Comparison of ENCODE assay signal across 1 cellular context in the genomic region with DNA sequence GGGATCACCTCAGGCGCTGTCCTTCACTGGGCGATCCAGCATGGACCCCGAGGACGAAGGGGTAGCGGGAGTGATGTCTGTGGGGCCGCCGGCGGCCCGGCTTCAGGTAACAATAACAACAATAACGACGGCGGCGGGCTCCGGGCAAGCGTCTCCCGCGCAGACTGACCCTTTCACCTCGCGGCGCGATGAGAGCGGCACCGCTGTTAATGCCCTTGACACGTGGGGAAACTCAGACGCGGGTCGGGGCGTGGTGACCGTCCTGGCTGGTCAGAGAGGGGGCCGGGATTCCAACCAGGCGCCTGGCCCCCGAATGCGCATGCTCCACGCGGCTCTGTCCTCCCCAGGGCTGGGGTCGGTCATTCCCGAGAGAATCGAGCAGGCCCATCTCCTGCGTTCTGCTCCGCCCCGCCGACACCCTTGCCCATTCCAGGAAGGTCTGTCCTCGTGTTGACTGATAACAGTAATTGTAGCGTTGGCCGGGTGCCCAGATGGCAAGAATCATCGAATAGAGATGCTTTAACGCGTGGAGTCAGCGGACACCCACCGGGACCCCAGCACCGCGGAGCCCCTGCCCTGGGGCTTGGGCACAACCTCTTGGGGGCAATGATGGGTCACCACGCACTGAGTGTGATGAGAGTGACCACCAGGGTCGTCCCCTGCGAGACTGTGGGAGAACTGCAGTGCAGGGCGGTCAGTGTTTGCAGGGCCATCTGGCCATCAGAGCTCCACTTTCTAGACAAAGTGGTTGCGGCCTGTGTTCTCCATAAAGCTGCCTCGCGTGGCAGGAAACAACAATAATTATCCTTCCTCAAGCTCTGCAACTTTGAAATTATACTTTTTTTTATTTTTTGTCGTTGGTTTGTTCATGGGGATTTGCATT.
TF ChIP-seq lines count a peak whose summit lies in the region.

No MANE protein-coding gene starts in this region.

TF ChIP-seq in WTC11, 78 proteins besides CTCF, POLR2A, EP300 and RAD21 (continued from another document and continues in another):
- TF ChIP-seq ETV6 (CRISPR knock-in tag; IDR thresholded peaks at IDR 0.05), result 0 out of 2 replicates have a peak, but pooled peaks have one; percentile 49
- TF ChIP-seq ZMAT4 (CRISPR knock-in tag; IDR thresholded peaks at IDR 0.05), result no peak
- TF ChIP-seq ZNF121 (CRISPR knock-in tag; IDR thresholded peaks at IDR 0.05), result no peak
- TF ChIP-seq GTF2I (CRISPR knock-in tag; conservative IDR thresholded peaks at IDR 0.05), result no peak
- TF ChIP-seq EMX1 (CRISPR knock-in tag; IDR thresholded peaks at IDR 0.05), result 0 out of 2 replicates have a peak, but pooled peaks have one; percentile 38
- TF ChIP-seq, protein P1, sequence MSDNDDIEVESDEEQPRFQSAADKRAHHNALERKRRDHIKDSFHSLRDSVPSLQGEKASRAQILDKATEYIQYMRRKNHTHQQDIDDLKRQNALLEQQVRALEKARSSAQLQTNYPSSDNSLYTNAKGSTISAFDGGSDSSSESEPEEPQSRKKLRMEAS (CRISPR knock-in tag; IDR thresholded peaks at IDR 0.05), result peak; percentile 87
- TF ChIP-seq E2F5 (CRISPR knock-in tag; IDR thresholded peaks at IDR 0.05), result peak; percentile 41; the same call in 1 of the 2 replicates
- TF ChIP-seq USF1 (CRISPR knock-in tag; IDR thresholded peaks at IDR 0.05), result peak; percentile 17; the same call in 1 of the 2 replicates
- TF ChIP-seq ZNF317 (CRISPR knock-in tag; IDR thresholded peaks at IDR 0.05; ENCODE audit: borderline replicate concordance, low read depth), result no peak
- TF ChIP-seq GRHL2 (CRISPR knock-in tag; IDR thresholded peaks at IDR 0.05; ENCODE audit: insufficient replicate concordance, severe bottlenecking), result no peak
- no peak; the same call in 1 of the 2 replicates for TF ChIP-seq MYBL2 (CRISPR knock-in tag; IDR thresholded peaks at IDR 0.05)
- TF ChIP-seq, protein P2, sequence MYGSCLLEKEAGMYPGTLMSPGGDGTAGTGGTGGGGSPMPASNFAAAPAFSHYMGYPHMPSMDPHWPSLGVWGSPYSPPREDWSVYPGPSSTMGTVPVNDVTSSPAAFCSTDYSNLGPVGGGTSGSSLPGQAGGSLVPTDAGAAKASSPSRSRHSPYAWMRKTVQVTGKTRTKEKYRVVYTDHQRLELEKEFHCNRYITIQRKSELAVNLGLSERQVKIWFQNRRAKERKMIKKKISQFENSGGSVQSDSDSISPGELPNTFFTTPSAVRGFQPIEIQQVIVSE (CRISPR knock-in tag; IDR thresholded peaks at IDR 0.05; ENCODE audit: borderline replicate concordance), result no peak
- TF ChIP-seq, protein P3, sequence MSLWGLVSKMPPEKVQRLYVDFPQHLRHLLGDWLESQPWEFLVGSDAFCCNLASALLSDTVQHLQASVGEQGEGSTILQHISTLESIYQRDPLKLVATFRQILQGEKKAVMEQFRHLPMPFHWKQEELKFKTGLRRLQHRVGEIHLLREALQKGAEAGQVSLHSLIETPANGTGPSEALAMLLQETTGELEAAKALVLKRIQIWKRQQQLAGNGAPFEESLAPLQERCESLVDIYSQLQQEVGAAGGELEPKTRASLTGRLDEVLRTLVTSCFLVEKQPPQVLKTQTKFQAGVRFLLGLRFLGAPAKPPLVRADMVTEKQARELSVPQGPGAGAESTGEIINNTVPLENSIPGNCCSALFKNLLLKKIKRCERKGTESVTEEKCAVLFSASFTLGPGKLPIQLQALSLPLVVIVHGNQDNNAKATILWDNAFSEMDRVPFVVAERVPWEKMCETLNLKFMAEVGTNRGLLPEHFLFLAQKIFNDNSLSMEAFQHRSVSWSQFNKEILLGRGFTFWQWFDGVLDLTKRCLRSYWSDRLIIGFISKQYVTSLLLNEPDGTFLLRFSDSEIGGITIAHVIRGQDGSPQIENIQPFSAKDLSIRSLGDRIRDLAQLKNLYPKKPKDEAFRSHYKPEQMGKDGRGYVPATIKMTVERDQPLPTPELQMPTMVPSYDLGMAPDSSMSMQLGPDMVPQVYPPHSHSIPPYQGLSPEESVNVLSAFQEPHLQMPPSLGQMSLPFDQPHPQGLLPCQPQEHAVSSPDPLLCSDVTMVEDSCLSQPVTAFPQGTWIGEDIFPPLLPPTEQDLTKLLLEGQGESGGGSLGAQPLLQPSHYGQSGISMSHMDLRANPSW (CRISPR knock-in tag; conservative IDR thresholded peaks at IDR 0.05; ENCODE audit: low read depth), result no peak
- TF ChIP-seq, protein P4, sequence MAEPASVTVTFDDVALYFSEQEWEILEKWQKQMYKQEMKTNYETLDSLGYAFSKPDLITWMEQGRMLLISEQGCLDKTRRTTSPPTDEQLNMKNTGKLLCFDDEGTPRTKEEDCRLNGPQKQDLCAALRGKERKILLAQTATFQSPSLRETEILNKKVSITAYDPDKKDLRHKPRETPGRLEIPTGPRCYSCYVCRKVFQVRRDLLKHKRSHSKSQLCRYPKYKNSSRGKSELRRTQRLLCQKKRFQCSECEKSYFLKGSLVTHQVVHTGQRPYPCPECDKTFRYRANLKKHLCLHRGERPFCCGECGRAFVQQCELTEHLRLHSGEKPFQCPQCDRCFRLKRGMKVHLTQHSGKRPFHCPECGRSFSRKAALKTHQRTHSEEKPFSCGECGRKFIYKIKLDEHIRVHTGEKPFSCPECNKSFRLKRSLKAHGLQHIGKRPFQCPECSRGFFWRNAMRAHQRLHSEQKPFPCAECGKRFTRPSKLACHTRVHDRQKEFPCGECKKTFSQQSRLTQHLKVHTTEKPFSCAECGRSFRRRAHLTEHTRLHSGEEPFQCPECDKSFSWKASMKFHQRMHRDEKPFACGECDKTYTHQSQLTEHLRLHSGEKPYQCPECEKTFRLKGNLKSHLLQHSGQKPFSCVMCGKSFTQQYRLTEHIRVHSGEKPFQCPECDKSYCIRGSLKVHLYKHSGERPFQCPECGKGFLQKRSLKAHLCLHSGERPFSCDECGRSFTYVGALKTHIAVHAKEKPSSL (CRISPR knock-in tag; conservative IDR thresholded peaks at IDR 0.05), result no peak
- no peak for TF ChIP-seq JAZF1 (CRISPR knock-in tag; IDR thresholded peaks at IDR 0.05)
- TF ChIP-seq KAT7 (CRISPR knock-in tag; IDR thresholded peaks at IDR 0.05; ENCODE audit: borderline replicate concordance), result peak; percentile 79; the same call in 1 of the 2 replicates
- no peak for TF ChIP-seq ZNF416 (CRISPR knock-in tag; IDR thresholded peaks at IDR 0.05)
- 0 out of 2 replicates have a peak, but pooled peaks have one; percentile 6 for TF ChIP-seq ESRRA (CRISPR knock-in tag; IDR thresholded peaks at IDR 0.05; ENCODE audit: borderline replicate concordance)
- no peak for TF ChIP-seq AFF4 (CRISPR knock-in tag; IDR thresholded peaks at IDR 0.05; ENCODE audit: borderline replicate concordance)
- no peak for TF ChIP-seq NR3C1 (CRISPR knock-in tag; conservative IDR thresholded peaks at IDR 0.05; ENCODE audit: low read depth)
- no peak for TF ChIP-seq ZNF138 (CRISPR knock-in tag; conservative IDR thresholded peaks at IDR 0.05)
- no peak for TF ChIP-seq SMAD4 (CRISPR knock-in tag; IDR thresholded peaks at IDR 0.05)
- TF ChIP-seq, protein P5, sequence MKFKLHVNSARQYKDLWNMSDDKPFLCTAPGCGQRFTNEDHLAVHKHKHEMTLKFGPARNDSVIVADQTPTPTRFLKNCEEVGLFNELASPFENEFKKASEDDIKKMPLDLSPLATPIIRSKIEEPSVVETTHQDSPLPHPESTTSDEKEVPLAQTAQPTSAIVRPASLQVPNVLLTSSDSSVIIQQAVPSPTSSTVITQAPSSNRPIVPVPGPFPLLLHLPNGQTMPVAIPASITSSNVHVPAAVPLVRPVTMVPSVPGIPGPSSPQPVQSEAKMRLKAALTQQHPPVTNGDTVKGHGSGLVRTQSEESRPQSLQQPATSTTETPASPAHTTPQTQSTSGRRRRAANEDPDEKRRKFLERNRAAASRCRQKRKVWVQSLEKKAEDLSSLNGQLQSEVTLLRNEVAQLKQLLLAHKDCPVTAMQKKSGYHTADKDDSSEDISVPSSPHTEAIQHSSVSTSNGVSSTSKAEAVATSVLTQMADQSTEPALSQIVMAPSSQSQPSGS (CRISPR knock-in tag; IDR thresholded peaks at IDR 0.05; ENCODE audit: borderline replicate concordance, low read depth), result no peak
- TF ChIP-seq ZBTB21 (CRISPR knock-in tag; IDR thresholded peaks at IDR 0.05; ENCODE audit: borderline replicate concordance), result no peak
- TF ChIP-seq, protein P6, sequence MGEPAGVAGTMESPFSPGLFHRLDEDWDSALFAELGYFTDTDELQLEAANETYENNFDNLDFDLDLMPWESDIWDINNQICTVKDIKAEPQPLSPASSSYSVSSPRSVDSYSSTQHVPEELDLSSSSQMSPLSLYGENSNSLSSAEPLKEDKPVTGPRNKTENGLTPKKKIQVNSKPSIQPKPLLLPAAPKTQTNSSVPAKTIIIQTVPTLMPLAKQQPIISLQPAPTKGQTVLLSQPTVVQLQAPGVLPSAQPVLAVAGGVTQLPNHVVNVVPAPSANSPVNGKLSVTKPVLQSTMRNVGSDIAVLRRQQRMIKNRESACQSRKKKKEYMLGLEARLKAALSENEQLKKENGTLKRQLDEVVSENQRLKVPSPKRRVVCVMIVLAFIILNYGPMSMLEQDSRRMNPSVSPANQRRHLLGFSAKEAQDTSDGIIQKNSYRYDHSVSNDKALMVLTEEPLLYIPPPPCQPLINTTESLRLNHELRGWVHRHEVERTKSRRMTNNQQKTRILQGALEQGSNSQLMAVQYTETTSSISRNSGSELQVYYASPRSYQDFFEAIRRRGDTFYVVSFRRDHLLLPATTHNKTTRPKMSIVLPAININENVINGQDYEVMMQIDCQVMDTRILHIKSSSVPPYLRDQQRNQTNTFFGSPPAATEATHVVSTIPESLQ (CRISPR knock-in tag; IDR thresholded peaks at IDR 0.05), result no peak
- TF ChIP-seq TEAD4 (CRISPR knock-in tag; IDR thresholded peaks at IDR 0.05), result no peak
- TF ChIP-seq GABPB1 (CRISPR knock-in tag; IDR thresholded peaks at IDR 0.05), result peak; percentile 26; the same call in 1 of the 2 replicates
- TF ChIP-seq USF2 (CRISPR knock-in tag; IDR thresholded peaks at IDR 0.05), result no peak
- no peak for TF ChIP-seq OVOL2 (CRISPR knock-in tag; IDR thresholded peaks at IDR 0.05; ENCODE audit: borderline replicate concordance)
- TF ChIP-seq, protein P7, sequence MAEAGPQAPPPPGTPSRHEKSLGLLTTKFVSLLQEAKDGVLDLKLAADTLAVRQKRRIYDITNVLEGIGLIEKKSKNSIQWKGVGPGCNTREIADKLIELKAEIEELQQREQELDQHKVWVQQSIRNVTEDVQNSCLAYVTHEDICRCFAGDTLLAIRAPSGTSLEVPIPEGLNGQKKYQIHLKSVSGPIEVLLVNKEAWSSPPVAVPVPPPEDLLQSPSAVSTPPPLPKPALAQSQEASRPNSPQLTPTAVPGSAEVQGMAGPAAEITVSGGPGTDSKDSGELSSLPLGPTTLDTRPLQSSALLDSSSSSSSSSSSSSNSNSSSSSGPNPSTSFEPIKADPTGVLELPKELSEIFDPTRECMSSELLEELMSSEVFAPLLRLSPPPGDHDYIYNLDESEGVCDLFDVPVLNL (CRISPR knock-in tag; IDR thresholded peaks at IDR 0.05; ENCODE audit: borderline replicate concordance, low read depth), result no peak
- TF ChIP-seq FOXK1 (CRISPR knock-in tag; IDR thresholded peaks at IDR 0.05), result no peak
- TF ChIP-seq ZNF396 (CRISPR knock-in tag; IDR thresholded peaks at IDR 0.05; ENCODE audit: borderline replicate concordance), result no peak
- no peak for TF ChIP-seq CREM (CRISPR knock-in tag; IDR thresholded peaks at IDR 0.05)
- no peak for TF ChIP-seq FOXJ3 (CRISPR knock-in tag; IDR thresholded peaks at IDR 0.05; ENCODE audit: borderline replicate concordance)
- TF ChIP-seq ZNF423 (CRISPR knock-in tag; IDR thresholded peaks at IDR 0.05), result no peak
- TF ChIP-seq NR2C2 (CRISPR knock-in tag; IDR thresholded peaks at IDR 0.05), result no peak
- no peak for TF ChIP-seq NFYB (CRISPR knock-in tag; conservative IDR thresholded peaks at IDR 0.05; ENCODE audit: low read depth)
- TF ChIP-seq ELF4 (CRISPR knock-in tag; IDR thresholded peaks at IDR 0.05; ENCODE audit: low read depth), result no peak
